Comparison of ENCODE assay signal across 32 cellular contexts in genomic region chr13:110358381-110358780, GRCh38. TPM values are rescaled to one million over a fixed set of nuclear protein-coding genes. Genes with fewer than 3 reads are reported as not detected.
"Had no signal": no experiment of that assay in that cellular context is flagged by ENCODE, and none has a peak within 500 bp of the region (broad histone marks: within the 10 kb centered on the region; RNA-seq: fewer than 3 reads in every experiment).

No MANE protein-coding gene starts in this region.

- H3K9ac ChIP-seq: neural progenitor cell had no signal

- H3K9me3 ChIP-seq: adrenal gland, left ventricle myocardium inferior, stomach, suprapubic skin, tibial nerve had no signal

- H3K4me1 ChIP-seq: foreskin keratinocyte had no signal

- H3K4me3 ChIP-seq: adrenal gland, left ventricle myocardium inferior, lung, neural progenitor cell, skin epidermis, stomach, suprapubic skin, tibial nerve had no signal

- H3K36me3 ChIP-seq: adrenal gland, neural progenitor cell, suprapubic skin had no signal

- FAIRE-seq: endothelial cell of umbilical vein, islet of Langerhans, urothelium cell line had no signal

- H3K27me3 ChIP-seq: adrenal gland, foreskin keratinocyte, neural progenitor cell, stomach, suprapubic skin, tibial nerve had no signal

- DNase-seq: activated CD4-positive, alpha-beta T cell treated with anti-CD3 and anti-CD28 coated beads for 4 hours; activated CD4-positive, alpha-beta T cell treated with anti-CD3 and anti-CD28 coated beads, Interleukin-2, amount 50 U/mL, for 48 hours; activated CD4-positive, CD25-positive, alpha-beta regulatory T cell; activated CD8-positive, alpha-beta memory T cell treated with anti-CD3 and anti-CD28 coated beads, Interleukin-2, amount 50 U/mL, for 4 hours; activated effector memory CD4-positive, alpha-beta T cell treated with anti-CD3 and anti-CD28 coated beads, Interleukin-2, amount 50 U/mL, for 16 hours; activated naive CD4-positive, alpha-beta T cell treated with anti-CD3 and anti-CD28 coated beads for 36 hours; activated naive CD8-positive, alpha-beta T cell treated with anti-CD3 and anti-CD28 coated beads for 36 hours; activated T-cell treated with anti-CD3 and anti-CD28 coated beads, Interleukin-2, amount 50 U/mL, for 1 hour; aorta; cortex of kidney; effector memory CD8-positive, alpha-beta T cell; foreskin keratinocyte; left ventricle myocardium inferior; midbrain; natural killer cell; occipital lobe; right cardiac atrium; stimulated activated CD4-positive, alpha-beta T cell treated with anti-CD3 and anti-CD28 coated beads, Interleukin-4, amount 100 ng/mL, for 4 hours; stomach; T-cell had no signal

- H3K27ac ChIP-seq: adrenal gland, foreskin keratinocyte, neural progenitor cell, skin epidermis, suprapubic skin, tibial nerve had no signal

RNA-seq across cellular contexts. Expression of gene COL4A2, which starts 51.3 kb away (rescaled TPM):
- total RNA-seq: activated CD8-positive, alpha-beta memory T cell treated with anti-CD3 and anti-CD28 coated beads for 36 hours; activated naive CD4-positive, alpha-beta T cell treated with anti-CD3 and anti-CD28 coated beads for 36 hours; activated naive CD8-positive, alpha-beta T cell treated with anti-CD3 and anti-CD28 coated beads for 36 hours; activated T-helper 1 cell treated with anti-CD3 and anti-CD28 coated beads, Interleukin-12 subunit alpha, Interleukin-12 subunit beta, Interleukin-2, Interleukin-4 antibody, amounts not matched to agents 30 ng/mL and 10 ng/mL and 1 ng/mL, durations not matched to agents 14 hours and 24 hours and 36 hours; natural killer cell; T-helper 2 cell treated with Interferon-gamma antibody and Interleukin-4, amounts not matched to agents 100 ng/mL and 5 ng/mL, for 36 hours had no signal

RNA-seq across cellular contexts. Expression of gene COL4A1, which starts 51.4 kb away (rescaled TPM):
- total RNA-seq: activated CD8-positive, alpha-beta memory T cell treated with anti-CD3 and anti-CD28 coated beads for 36 hours; activated naive CD8-positive, alpha-beta T cell treated with anti-CD3 and anti-CD28 coated beads for 36 hours; activated T-helper 1 cell treated with anti-CD3 and anti-CD28 coated beads, Interleukin-12 subunit alpha, Interleukin-12 subunit beta, Interleukin-2, Interleukin-4 antibody, amounts not matched to agents 30 ng/mL and 10 ng/mL and 1 ng/mL, durations not matched to agents 14 hours and 24 hours and 36 hours; natural killer cell; T-helper 2 cell treated with Interferon-gamma antibody and Interleukin-4, amounts not matched to agents 100 ng/mL and 5 ng/mL, for 36 hours had no signal
